In the genomic region with DNA sequence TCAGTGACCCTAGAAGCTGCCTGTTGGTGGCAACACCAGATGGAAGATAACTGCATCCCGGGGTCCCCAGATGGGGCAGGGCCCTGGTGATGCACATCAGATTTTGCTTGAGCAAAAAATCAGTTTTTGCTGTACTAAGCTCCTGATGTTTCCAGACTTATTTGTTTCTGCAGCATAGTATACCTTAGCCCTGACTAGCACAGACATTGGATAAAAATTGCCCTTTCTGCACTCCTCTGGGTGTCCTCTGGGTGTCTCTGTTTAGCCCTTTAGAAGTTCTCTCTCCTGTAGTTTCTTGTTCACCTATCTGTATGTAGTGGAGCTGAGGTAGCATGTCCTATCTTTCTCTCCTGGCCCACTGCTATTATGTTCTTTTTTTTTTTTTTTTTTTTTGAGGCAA, we compare ENCODE assay signal across 9 cellular contexts. TPM values are rescaled to one million over a fixed set of nuclear protein-coding genes. Genes with fewer than 3 reads are reported as not detected.
DNase-seq lines count a peak whose midpoint lies in the region; TF ChIP-seq lines count a peak whose summit lies in the region.
"Had no signal": no experiment of that assay in that cellular context is flagged by ENCODE, and none has a peak within 500 bp of the region (broad histone marks: within the 10 kb centered on the region; RNA-seq: fewer than 3 reads in every experiment).

No MANE protein-coding gene starts in this region.

- no peak for TF ChIP-seq POLR2A in esophagus muscularis mucosa (IDR thresholded peaks at IDR 0.05; ENCODE audit: low read depth)

- H3K27ac ChIP-seq in substantia nigra (ENCODE audit: low read depth, low read length, poor library complexity, severe bottlenecking) (no peak overlapping the region), esophagus muscularis mucosa (replicated peaks in 1 of 4) (no peak overlapping the region)

- no peak overlapping the region for H3K4me3 Mint-ChIP-seq in HFFc6

- H3K36me3 Mint-ChIP-seq in HFFc6 (ENCODE audit: low read depth), result no peaks in the 10 kb centered on the region

- peaks cover 37% of the 10 kb centered on the region for H3K27me3 Mint-ChIP-seq in HFFc6 (ENCODE audit: insufficient read depth)

- H3K27ac Mint-ChIP-seq in HFFc6, result no peak overlapping the region

- peak; percentile 41 for DNase-seq in ELF-1 (ENCODE audit: low read depth, low spot score)
- DNase-seq in HFFc6, result peak; percentile 2
- peak; percentile 11 for DNase-seq in RPMI7951 (ENCODE audit: low read depth)
- DNase-seq in foreskin fibroblast, result peak in 1 of 2 donors; percentile 15
- DNase-seq in substantia nigra (lab: John Stamatoyannopoulos, UW), result no peak
- DNase-seq in esophagus muscularis mucosa (ENCODE audit: extremely low spot score), result no peak
- no peak for DNase-seq in NK-92 (lab: John Stamatoyannopoulos, UW; ENCODE audit: unreplicated experiment)
- no peak for DNase-seq in effector CD8-positive, alpha-beta T cell (lab: John Stamatoyannopoulos, UW)

- no peak for TF ChIP-seq EP300 in esophagus muscularis mucosa (IDR thresholded peaks at IDR 0.05)

- no peaks in the 10 kb centered on the region for H3K9me3 Mint-ChIP-seq in HFFc6

- TF ChIP-seq CTCF in HFFc6 (IDR thresholded peaks at IDR 0.05) (peak; percentile 54), foreskin fibroblast (IDR thresholded peaks at IDR 0.05; ENCODE audit: low read depth, low read length) (peak; percentile 19), esophagus muscularis mucosa (IDR thresholded peaks at IDR 0.05) (peak in 1 of 3 experiments; percentile 13)

- 85% methylated on average over 1 of the region's 1 CpG for WGBS in esophagus muscularis mucosa

- no peaks in the 10 kb centered on the region for H3K36me3 ChIP-seq in esophagus muscularis mucosa

- peaks cover 0 to 12% (median 0%) of the 10 kb centered on the region in 4 donors for H3K27me3 ChIP-seq in esophagus muscularis mucosa

- peaks cover 6% of the 10 kb centered on the region; the same call in 1 of the 2 replicates for H3K4me1 Mint-ChIP-seq in HFFc6 (ENCODE audit: low read depth)

- no peaks in the 10 kb centered on the region for H3K9me3 ChIP-seq in esophagus muscularis mucosa

- peaks cover 0 to 13% (median 12%) of the 10 kb centered on the region in 4 donors for H3K4me1 ChIP-seq in esophagus muscularis mucosa

- H3K4me3 ChIP-seq in foreskin fibroblast (ENCODE audit: low read depth in 1 of 2, low read length in 2 of 2), result no peak overlapping the region
- no peak overlapping the region for H3K4me3 ChIP-seq in esophagus muscularis mucosa

- intact Hi-C loops in esophagus muscularis mucosa (cut with DNase I), result loop anchor here (10.0 kb wide), 1 partner anchor 158 kb away; no protein-coding TSS in a partner anchor

RNA-seq across cellular contexts. Expression of gene PLA2G2C, which starts 30.3 kb away (rescaled TPM):
- total RNA-seq in HFFc6 (2021; fragmentation: NEBNext Ultra II Directional; extraction: Animal tissue kit (Norgen Biotek cat#: 25700)), result not detected
- not detected in 2 replicates for total RNA-seq in RPMI7951 (2014; rRNA removed; shearing (Covaris generic))
- under 1 TPM in 3 of 4 donors, not detected in 1; 0.33 to 0.42 (median 0.40) TPM for total RNA-seq in esophagus muscularis mucosa
- total RNA-seq: subcutaneous adipose tissue had no signal

RNA-seq across cellular contexts. Expression of gene UBXN10, which starts 30.7 kb away (rescaled TPM):
- not detected for total RNA-seq in HFFc6 (2021; fragmentation: NEBNext Ultra II Directional; extraction: Animal tissue kit (Norgen Biotek cat#: 25700))
- total RNA-seq in RPMI7951 (2014; rRNA removed; shearing (Covaris generic)), result 0.10 and 0.12 TPM in 2 replicates
- 10 to 100 TPM; 12.2 to 27.9 (median 14.4) TPM for total RNA-seq in esophagus muscularis mucosa

Comparison
In these comparisons a context has a peak if more than half of its experiments do, and no peak if none do; other contexts are left out.
1. DNase-seq: peak in ELF-1 (single experiment), HFFc6 (single experiment) and RPMI7951 (single experiment); none in substantia nigra (0 of 49), esophagus muscularis mucosa (single experiment), NK-92 (single experiment) and effector CD8-positive, alpha-beta T cell (single experiment).
2. RNA of gene UBXN10, which starts 30.7 kb away (total RNA-seq): 12.2 to 27.9 TPM in esophagus muscularis mucosa; 0.10 to 0.12 TPM in RPMI7951 and not detected in HFFc6; every median in the first group is over 10 times any median in the second.